ENCODE assay signal across 1 cellular context in the genomic region with DNA sequence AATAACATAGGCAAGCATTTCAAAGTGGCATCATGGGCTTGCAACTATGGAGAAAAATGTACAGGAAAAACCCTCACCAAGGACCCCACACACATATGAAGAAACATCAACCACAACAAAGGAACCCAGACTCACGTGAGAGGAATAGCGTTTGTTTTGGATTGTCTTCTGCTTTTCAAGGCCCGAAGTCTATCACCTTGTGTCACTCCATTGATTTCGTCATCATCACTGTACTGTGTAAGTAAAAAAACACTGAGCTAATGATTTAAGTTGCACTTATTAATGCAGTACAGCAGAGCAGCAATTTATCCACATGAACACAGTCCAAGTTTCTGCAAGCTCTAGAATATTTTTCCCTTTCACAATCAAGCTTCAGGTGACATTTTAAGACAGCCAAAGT.
TF ChIP-seq lines count a peak whose summit lies in the region.

No MANE protein-coding gene starts in this region.

TF ChIP-seq in HepG2, 621 proteins besides CTCF, POLR2A, EP300 and RAD21 (continued from another document):
- TF ChIP-seq, protein P1, sequence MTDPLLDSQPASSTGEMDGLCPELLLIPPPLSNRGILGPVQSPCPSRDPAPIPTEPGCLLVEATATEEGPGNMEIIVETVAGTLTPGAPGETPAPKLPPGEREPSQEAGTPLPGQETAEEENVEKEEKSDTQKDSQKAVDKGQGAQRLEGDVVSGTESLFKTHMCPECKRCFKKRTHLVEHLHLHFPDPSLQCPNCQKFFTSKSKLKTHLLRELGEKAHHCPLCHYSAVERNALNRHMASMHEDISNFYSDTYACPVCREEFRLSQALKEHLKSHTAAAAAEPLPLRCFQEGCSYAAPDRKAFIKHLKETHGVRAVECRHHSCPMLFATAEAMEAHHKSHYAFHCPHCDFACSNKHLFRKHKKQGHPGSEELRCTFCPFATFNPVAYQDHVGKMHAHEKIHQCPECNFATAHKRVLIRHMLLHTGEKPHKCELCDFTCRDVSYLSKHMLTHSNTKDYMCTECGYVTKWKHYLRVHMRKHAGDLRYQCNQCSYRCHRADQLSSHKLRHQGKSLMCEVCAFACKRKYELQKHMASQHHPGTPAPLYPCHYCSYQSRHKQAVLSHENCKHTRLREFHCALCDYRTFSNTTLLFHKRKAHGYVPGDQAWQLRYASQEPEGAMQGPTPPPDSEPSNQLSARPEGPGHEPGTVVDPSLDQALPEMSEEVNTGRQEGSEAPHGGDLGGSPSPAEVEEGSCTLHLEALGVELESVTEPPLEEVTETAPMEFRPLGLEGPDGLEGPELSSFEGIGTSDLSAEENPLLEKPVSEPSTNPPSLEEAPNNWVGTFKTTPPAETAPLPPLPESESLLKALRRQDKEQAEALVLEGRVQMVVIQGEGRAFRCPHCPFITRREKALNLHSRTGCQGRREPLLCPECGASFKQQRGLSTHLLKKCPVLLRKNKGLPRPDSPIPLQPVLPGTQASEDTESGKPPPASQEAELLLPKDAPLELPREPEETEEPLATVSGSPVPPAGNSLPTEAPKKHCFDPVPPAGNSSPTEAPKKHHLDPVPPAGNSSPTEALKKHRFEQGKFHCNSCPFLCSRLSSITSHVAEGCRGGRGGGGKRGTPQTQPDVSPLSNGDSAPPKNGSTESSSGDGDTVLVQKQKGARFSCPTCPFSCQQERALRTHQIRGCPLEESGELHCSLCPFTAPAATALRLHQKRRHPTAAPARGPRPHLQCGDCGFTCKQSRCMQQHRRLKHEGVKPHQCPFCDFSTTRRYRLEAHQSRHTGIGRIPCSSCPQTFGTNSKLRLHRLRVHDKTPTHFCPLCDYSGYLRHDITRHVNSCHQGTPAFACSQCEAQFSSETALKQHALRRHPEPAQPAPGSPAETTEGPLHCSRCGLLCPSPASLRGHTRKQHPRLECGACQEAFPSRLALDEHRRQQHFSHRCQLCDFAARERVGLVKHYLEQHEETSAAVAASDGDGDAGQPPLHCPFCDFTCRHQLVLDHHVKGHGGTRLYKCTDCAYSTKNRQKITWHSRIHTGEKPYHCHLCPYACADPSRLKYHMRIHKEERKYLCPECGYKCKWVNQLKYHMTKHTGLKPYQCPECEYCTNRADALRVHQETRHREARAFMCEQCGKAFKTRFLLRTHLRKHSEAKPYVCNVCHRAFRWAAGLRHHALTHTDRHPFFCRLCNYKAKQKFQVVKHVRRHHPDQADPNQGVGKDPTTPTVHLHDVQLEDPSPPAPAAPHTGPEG (CRISPR knock-in tag; IDR thresholded peaks at IDR 0.05) = no peak
- TF ChIP-seq, protein P2, sequence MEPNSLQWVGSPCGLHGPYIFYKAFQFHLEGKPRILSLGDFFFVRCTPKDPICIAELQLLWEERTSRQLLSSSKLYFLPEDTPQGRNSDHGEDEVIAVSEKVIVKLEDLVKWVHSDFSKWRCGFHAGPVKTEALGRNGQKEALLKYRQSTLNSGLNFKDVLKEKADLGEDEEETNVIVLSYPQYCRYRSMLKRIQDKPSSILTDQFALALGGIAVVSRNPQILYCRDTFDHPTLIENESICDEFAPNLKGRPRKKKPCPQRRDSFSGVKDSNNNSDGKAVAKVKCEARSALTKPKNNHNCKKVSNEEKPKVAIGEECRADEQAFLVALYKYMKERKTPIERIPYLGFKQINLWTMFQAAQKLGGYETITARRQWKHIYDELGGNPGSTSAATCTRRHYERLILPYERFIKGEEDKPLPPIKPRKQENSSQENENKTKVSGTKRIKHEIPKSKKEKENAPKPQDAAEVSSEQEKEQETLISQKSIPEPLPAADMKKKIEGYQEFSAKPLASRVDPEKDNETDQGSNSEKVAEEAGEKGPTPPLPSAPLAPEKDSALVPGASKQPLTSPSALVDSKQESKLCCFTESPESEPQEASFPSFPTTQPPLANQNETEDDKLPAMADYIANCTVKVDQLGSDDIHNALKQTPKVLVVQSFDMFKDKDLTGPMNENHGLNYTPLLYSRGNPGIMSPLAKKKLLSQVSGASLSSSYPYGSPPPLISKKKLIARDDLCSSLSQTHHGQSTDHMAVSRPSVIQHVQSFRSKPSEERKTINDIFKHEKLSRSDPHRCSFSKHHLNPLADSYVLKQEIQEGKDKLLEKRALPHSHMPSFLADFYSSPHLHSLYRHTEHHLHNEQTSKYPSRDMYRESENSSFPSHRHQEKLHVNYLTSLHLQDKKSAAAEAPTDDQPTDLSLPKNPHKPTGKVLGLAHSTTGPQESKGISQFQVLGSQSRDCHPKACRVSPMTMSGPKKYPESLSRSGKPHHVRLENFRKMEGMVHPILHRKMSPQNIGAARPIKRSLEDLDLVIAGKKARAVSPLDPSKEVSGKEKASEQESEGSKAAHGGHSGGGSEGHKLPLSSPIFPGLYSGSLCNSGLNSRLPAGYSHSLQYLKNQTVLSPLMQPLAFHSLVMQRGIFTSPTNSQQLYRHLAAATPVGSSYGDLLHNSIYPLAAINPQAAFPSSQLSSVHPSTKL (CRISPR knock-in tag; IDR thresholded peaks at IDR 0.05) = 0 out of 2 replicates have a peak, but pooled peaks have one; percentile 25
- TF ChIP-seq GATAD2A (CRISPR knock-in tag; IDR thresholded peaks at IDR 0.05) (peak; percentile 56; the same call in 1 of the 2 replicates), TCF7 (IDR thresholded peaks at IDR 0.05; ENCODE audit: low read depth) (peak; percentile 63), TBX2 (CRISPR knock-in tag; IDR thresholded peaks at IDR 0.05; ENCODE audit: borderline replicate concordance) (peak; percentile 57), BCL6 (CRISPR knock-in tag; IDR thresholded peaks at IDR 0.05) (0 out of 2 replicates have a peak, but pooled peaks have one; percentile 12), MATR3 (CRISPR knock-in tag; IDR thresholded peaks at IDR 0.05) (no peak), SOX5 (CRISPR knock-in tag; IDR thresholded peaks at IDR 0.05; ENCODE audit: borderline replicate concordance) (peak; percentile 89)
